15 cellular contexts compared by ENCODE assay signal in genomic region chr1:6870086-6870485, GRCh38.
DNase-seq lines count a peak whose midpoint lies in the region; TF ChIP-seq lines count a peak whose summit lies in the region.
"Had no signal": no experiment of that assay in that cellular context is flagged by ENCODE, and none has a peak within 500 bp of the region (broad histone marks: within the 10 kb centered on the region; RNA-seq: fewer than 3 reads in every experiment).

No MANE protein-coding gene starts in this region.

- CTCF ChIA-PET in MCF 10A (lab: Yijun Ruan, JAX): interaction anchor here (1.0 to 2.9 kb wide), 8 partner anchors 10 to 154 kb away, joined by 3 to 8 read pairs (median 4); no protein-coding TSS in a partner anchor
- CTCF ChIA-PET in mammary epithelial cell (lab: Charles Lee; ENCODE audit: low non-redundant PET): interaction anchor here (0.6 kb wide), 1 partner anchor 20 kb away, joined by 3 read pairs; no protein-coding TSS in a partner anchor

- dilution Hi-C loops in mammary epithelial cell (cut with HindIII; ENCODE audit: low sequenced_read_pairs): no loop called here

- H3K27ac ChIP-seq in mammary epithelial cell (ENCODE audit: insufficient read depth, low read depth, low read length) (no peak overlapping the region), cingulate gyrus (ENCODE audit: low read depth, low read length) (peak overlapping the region; percentile 49), layer of hippocampus (ENCODE audit: low read depth, low read length) (peak overlapping the region; percentile 17)

- peaks cover 45% of the 10 kb centered on the region for H3K79me2 ChIP-seq in mammary epithelial cell (ENCODE audit: insufficient read depth, low read length)

- H3K27me3 Mint-ChIP-seq in MCF 10A (ENCODE audit: insufficient read depth, unreplicated experiment): no peaks in the 10 kb centered on the region
- H3K27me3 Mint-ChIP-seq in type B pancreatic cell: no peaks in the 10 kb centered on the region
- H3K27me3 Mint-ChIP-seq: activated B cell treated with CpG ODN at 0.5 μM for 24 hours; CD4-positive, CD25-positive, alpha-beta regulatory T cell; naive B cell had no signal

- DNase-seq in MCF 10A (ENCODE audit: unreplicated experiment) (no peak), mammary epithelial cell (no peak), type B pancreatic cell (ENCODE audit: extremely low spot score, unreplicated experiment) (no peak), T-helper 2 cell (no peak), SKM-1 (lab: John Stamatoyannopoulos, UW; ENCODE audit: unreplicated experiment) (no peak), midbrain (lab: John Stamatoyannopoulos, UW) (no peak)
- DNase-seq: activated B cell treated with CpG ODN at 0.5 μM for 24 hours; amniotic stem cell; CD4-positive, CD25-positive, alpha-beta regulatory T cell; left ventricle myocardium superior; naive B cell; stimulated activated naive CD8-positive, alpha-beta T cell treated with anti-CD3 and anti-CD28 coated beads, Interleukin-15, Interleukin-2, amounts not matched to agents 100 U/mL and 50 U/mL, for 24 hours; T-helper 1 cell had no signal

- H3K36me3 Mint-ChIP-seq in MCF 10A (ENCODE audit: insufficient read depth, unreplicated experiment) (peaks cover 12% of the 10 kb centered on the region), type B pancreatic cell (no peaks in the 10 kb centered on the region)

- peaks cover 21% of the 10 kb centered on the region for H3K4me1 ChIP-seq in mammary epithelial cell (ENCODE audit: insufficient read depth, low read length)

- H3K9ac ChIP-seq in mammary epithelial cell (ENCODE audit: insufficient read depth, low read length): no peak overlapping the region

- intact Hi-C loops in MCF 10A (cut with micrococcal nuclease) (no loop called here), mammary epithelial cell (cut with micrococcal nuclease) (no loop called here)

- H3K4me2 ChIP-seq in mammary epithelial cell (ENCODE audit: insufficient read depth, low read depth, low read length): no peak overlapping the region

- in situ Hi-C loops in mammary epithelial cell (cut with MboI; ENCODE audit: low sequenced_read_pairs in 2 of 2): no loop called here

- H3K4me3 Mint-ChIP-seq in MCF 10A (ENCODE audit: unreplicated experiment): peak overlapping the region; percentile 50
- peak overlapping the region; percentile 39 for H3K4me3 Mint-ChIP-seq in type B pancreatic cell
- H3K4me3 Mint-ChIP-seq: activated B cell treated with CpG ODN at 0.5 μM for 24 hours; CD4-positive, CD25-positive, alpha-beta regulatory T cell; naive B cell had no signal

- H3K4me1 Mint-ChIP-seq in MCF 10A (ENCODE audit: insufficient read depth, unreplicated experiment): peaks cover 43% of the 10 kb centered on the region
- H3K4me1 Mint-ChIP-seq in type B pancreatic cell (ENCODE audit: unreplicated experiment): peaks cover 50% of the 10 kb centered on the region

- H3K9me3 Mint-ChIP-seq in MCF 10A (ENCODE audit: unreplicated experiment) (no peaks in the 10 kb centered on the region), type B pancreatic cell (no peaks in the 10 kb centered on the region)
- H3K9me3 Mint-ChIP-seq: activated B cell treated with CpG ODN at 0.5 μM for 24 hours; CD4-positive, CD25-positive, alpha-beta regulatory T cell; naive B cell had no signal

- peak overlapping the region; percentile 95 for H3K27ac Mint-ChIP-seq in MCF 10A (ENCODE audit: low read depth, unreplicated experiment)
- peak overlapping the region; percentile 39 for H3K27ac Mint-ChIP-seq in type B pancreatic cell
- H3K27ac Mint-ChIP-seq: activated B cell treated with CpG ODN at 0.5 μM for 24 hours, naive B cell had no signal

- TF ChIP-seq CTCF in MCF 10A (IDR thresholded peaks at IDR 0.05; ENCODE audit: unreplicated experiment): no peak
- TF ChIP-seq CTCF in mammary epithelial cell (conservative IDR thresholded peaks at IDR 0.05 in 1 of 2, IDR thresholded peaks at IDR 0.05 in 1 of 2; ENCODE audit: extremely low read depth in 1 of 2, insufficient read depth in 1 of 2, low read depth in 1 of 2, low read length in 2 of 2): no peak
- TF ChIP-seq CTCF in type B pancreatic cell (conservative IDR thresholded peaks at IDR 0.05): no peak

- no peaks in the 10 kb centered on the region for H3K27me3 ChIP-seq in mammary epithelial cell (ENCODE audit: insufficient read depth, low read length)
- no peaks in the 10 kb centered on the region for H3K27me3 ChIP-seq in layer of hippocampus (ENCODE audit: control insufficient read depth, insufficient read depth, low read length)

- no peak overlapping the region for H3K4me3 ChIP-seq in mammary epithelial cell (replicated peaks in 1 of 3; ENCODE audit: insufficient read depth in 1 of 3, low read depth in 2 of 3, low read length in 3 of 3)

- H3K9me3 ChIP-seq in mammary epithelial cell (replicated peaks; ENCODE audit: insufficient read depth, low read length): no peaks in the 10 kb centered on the region

- POLR2A ChIA-PET in MCF 10A (lab: Yijun Ruan, JAX): interaction anchor here (0.7 to 5.3 kb wide), 13 partner anchors 11 to 107 kb away, joined by 3 to 44 read pairs (median 4); partner anchors contain the start of gene CAMTA1

- BruUV-seq in MCF 10A (replicated peaks; lab: Mats Ljungman, UMichigan) (no TSS peak), mammary epithelial cell (replicated peaks; lab: Mats Ljungman, UMichigan) (no TSS peak)

- H2AFZ ChIP-seq in mammary epithelial cell (ENCODE audit: low read depth, low read length): no peak overlapping the region

- H3K36me3 ChIP-seq in mammary epithelial cell (ENCODE audit: insufficient read depth, low read length): peaks cover 4% of the 10 kb centered on the region

- H4K20me1 ChIP-seq in mammary epithelial cell (ENCODE audit: insufficient read depth, low read length): no peaks in the 10 kb centered on the region

- WGBS in mammary epithelial cell (ENCODE audit: low coverage, missing lambda C conversion rate): 62% methylated on average over 6 of the region's 6 CpGs
